In the genomic region with DNA sequence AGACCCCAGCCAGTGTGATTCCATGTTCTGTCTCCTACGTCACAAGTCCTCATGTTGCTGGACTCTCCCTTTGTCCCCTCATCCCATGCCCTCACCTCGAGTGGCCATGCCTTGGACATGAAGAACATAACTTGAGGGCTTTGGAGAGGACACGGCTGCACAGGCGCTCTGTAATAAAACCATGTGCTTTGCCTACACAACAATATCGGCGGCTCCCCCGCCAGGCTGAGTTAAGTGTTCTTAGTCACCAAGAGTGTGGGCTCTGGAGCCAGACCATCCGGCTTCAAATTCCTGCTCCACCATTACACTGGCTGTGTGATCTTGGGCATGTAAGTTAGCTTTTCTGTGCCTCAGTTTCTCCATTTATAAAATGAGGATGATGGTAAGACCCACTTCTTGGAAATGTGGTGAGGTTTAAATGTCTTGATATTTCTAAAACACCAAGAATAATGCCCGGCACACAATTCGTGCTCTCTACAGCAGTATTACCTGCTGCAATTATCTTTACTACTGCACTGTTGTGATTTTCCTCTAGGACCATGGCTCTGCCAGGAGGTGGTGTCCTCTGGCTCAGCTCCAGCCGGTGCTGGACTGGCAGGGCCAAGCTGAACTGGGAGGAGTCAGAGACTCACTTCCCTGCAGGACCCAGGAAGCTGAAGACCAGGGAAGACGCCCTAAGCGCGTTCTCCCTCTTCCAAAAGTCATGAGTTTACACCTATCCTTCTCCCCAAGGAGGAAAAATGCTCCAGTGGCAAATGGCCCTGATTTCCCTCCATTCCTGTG, we compare ENCODE assay signal across 13 cellular contexts. TPM values are rescaled to one million over a fixed set of nuclear protein-coding genes. Genes with fewer than 3 reads are reported as not detected.
DNase-seq lines count a peak whose midpoint lies in the region; ATAC-seq and TF ChIP-seq lines count a peak whose summit lies in the region.
"Had no signal": no experiment of that assay in that cellular context is flagged by ENCODE, and none has a peak within 500 bp of the region (broad histone marks: within the 10 kb centered on the region; RNA-seq: fewer than 3 reads in every experiment).

No MANE protein-coding gene starts in this region.

- intact Hi-C loops in dorsolateral prefrontal cortex (cut with DNase I) (no loop called here), psoas muscle (cut with DNase I) (no loop called here)

- no peaks in the 10 kb centered on the region for H3K4me1 ChIP-seq in psoas muscle

- H3K4me3 ChIP-seq in dorsolateral prefrontal cortex (no peak overlapping the region), psoas muscle (no peak overlapping the region)

- H3K9me3 ChIP-seq in psoas muscle: no peaks in the 10 kb centered on the region

- WGBS in psoas muscle, 3 donors: 70 to 80% (median 72%) methylated on average over 14 of the region's 14 CpGs

- ATAC-seq in psoas muscle: peak; percentile 56 to 74 (median 68)
- ATAC-seq: sciatic nerve had no signal

- H3K27me3 ChIP-seq in dorsolateral prefrontal cortex (no peaks in the 10 kb centered on the region), psoas muscle (ENCODE audit: insufficient read depth in 3 of 3, low read length in 2 of 3) (no peaks in the 10 kb centered on the region)

- peak overlapping the region in 20 of 59 donors; percentile 11 to 70 (median 42) for H3K27ac ChIP-seq in dorsolateral prefrontal cortex
- H3K27ac ChIP-seq in psoas muscle: no peak overlapping the region

- peak; percentile 14 for DNase-seq in EH (ENCODE audit: low read depth)
- peak; percentile 30 for DNase-seq in NCI-H2029 treated with DMSO at 0.1 percent for 48 hours (lab: John Stamatoyannopoulos, UW)
- DNase-seq in dorsolateral prefrontal cortex: peak in 6 of 10 donors; percentile 31 to 81 (median 73)
- DNase-seq in psoas muscle: peak in 1 of 2 donors; percentile 67
- DNase-seq in NCI-H1105 (lab: John Stamatoyannopoulos, UW): no peak
- DNase-seq in GOT3 (lab: John Stamatoyannopoulos, UW): no peak
- no peak for DNase-seq in NCI-H226
- DNase-seq in AML-193 (lab: John Stamatoyannopoulos, UW): no peak
- DNase-seq: activated CD4-positive, CD25-positive, alpha-beta regulatory T cell treated with anti-CD3 and anti-CD28 coated beads, Interleukin-2, amount 50 U/mL, for 72 hours; EL; NCI-H446; SIG-M5 had no signal

- no peak for TF ChIP-seq CTCF in dorsolateral prefrontal cortex (IDR thresholded peaks at IDR 0.05 in 54 of 56, conservative IDR thresholded peaks at IDR 0.05 in 2 of 56; ENCODE audit: low read depth in 1 of 56, partially characterized antibody in 56 of 56)
- TF ChIP-seq CTCF in psoas muscle (IDR thresholded peaks at IDR 0.05): no peak

- H3K36me3 ChIP-seq in psoas muscle (ENCODE audit: insufficient read depth in 1 of 2, low read depth in 1 of 2): no peaks in the 10 kb centered on the region

RNA-seq across cellular contexts. Expression of gene SLIT1, which starts 15.7 kb away (rescaled TPM):
- total RNA-seq in dorsolateral prefrontal cortex (100 to 1,000 TPM in 2 of 120 experiments, 10 to 100 TPM in 118; 26.6 to 109 (median 71.5) TPM), psoas muscle (under 1 TPM; 0.05 to 0.30 (median 0.07) TPM)
- under 1 TPM; 0.04 to 0.09 (median 0.08) TPM for polyA plus RNA-seq in psoas muscle

Comparison
In these comparisons a context has a peak if more than half of its experiments do, and no peak if none do; other contexts are left out.
1. DNase-seq: peak in EH (single experiment), NCI-H2029 treated with DMSO at 0.1 percent for 48 hours (single experiment) and dorsolateral prefrontal cortex (6 of 10); none in NCI-H1105 (single experiment), GOT3 (single experiment), NCI-H226 (single experiment) and AML-193 (0 of 2).
2. RNA of gene SLIT1, which starts 15.7 kb away (total RNA-seq): 26.6 to 109 TPM in dorsolateral prefrontal cortex; 0.05 to 0.30 TPM in psoas muscle; every median in the first group is over 10 times any median in the second.